In genomic region chr6:31058128-31058894, GRCh38 we compare ENCODE assay signal across 8 cellular contexts. TPM values are rescaled to one million over a fixed set of nuclear protein-coding genes. Genes with fewer than 3 reads are reported as not detected.
DNase-seq lines count a peak whose midpoint lies in the region; TF ChIP-seq lines count a peak whose summit lies in the region.

No MANE protein-coding gene starts in this region.

- no peak for DNase-seq in activated T-cell treated with anti-CD3 and anti-CD28 coated beads, Interleukin-2, amount 50 U/mL, for 24 hours
- DNase-seq in activated T-cell treated with anti-CD3 and anti-CD28 coated beads, Interleukin-2, amount 50 U/mL, for 1 hour, result no peak
- peak; percentile 2 for DNase-seq in NCI-H1092 treated with DMSO at 0.1 percent for 48 hours (lab: John Stamatoyannopoulos, UW)
- peak; percentile 85 for DNase-seq in dermis blood vessel endothelial cell
- no peak for DNase-seq in activated naive CD4-positive, alpha-beta T cell treated with Interleukin-2 at 50 U/mL for 16 hours
- no peak for DNase-seq in cortex of kidney (lab: John Stamatoyannopoulos, UW)
- DNase-seq in NCI-H774 (lab: John Stamatoyannopoulos, UW), result no peak

- peaks cover 19% of the 10 kb centered on the region for H3K27me3 Mint-ChIP-seq in activated T-cell treated with anti-CD3 and anti-CD28 coated beads, Interleukin-2, amount 50 U/mL, for 24 hours
- peaks cover 2% of the 10 kb centered on the region for H3K27me3 Mint-ChIP-seq in nephron (ENCODE audit: low read depth)

- H3K36me3 Mint-ChIP-seq in activated T-cell treated with anti-CD3 and anti-CD28 coated beads, Interleukin-2, amount 50 U/mL, for 24 hours (ENCODE audit: low read depth), result no peaks in the 10 kb centered on the region
- H3K36me3 Mint-ChIP-seq in nephron (ENCODE audit: low read depth), result no peaks in the 10 kb centered on the region

- TF ChIP-seq CTCF in nephron (IDR thresholded peaks at IDR 0.05; ENCODE audit: unreplicated experiment in 3 of 3), result peak; percentile 44 to 56 (median 52)

- peaks cover 8% of the 10 kb centered on the region for H3K4me1 Mint-ChIP-seq in activated T-cell treated with anti-CD3 and anti-CD28 coated beads, Interleukin-2, amount 50 U/mL, for 24 hours (ENCODE audit: low read depth)
- peaks cover 37% of the 10 kb centered on the region for H3K4me1 Mint-ChIP-seq in nephron

- H3K4me3 Mint-ChIP-seq in activated T-cell treated with anti-CD3 and anti-CD28 coated beads, Interleukin-2, amount 50 U/mL, for 24 hours, result no peak overlapping the region
- H3K4me3 Mint-ChIP-seq in nephron, result no peak overlapping the region

- no peaks in the 10 kb centered on the region for H3K9me3 Mint-ChIP-seq in activated T-cell treated with anti-CD3 and anti-CD28 coated beads, Interleukin-2, amount 50 U/mL, for 24 hours
- H3K9me3 Mint-ChIP-seq in nephron, result no peaks in the 10 kb centered on the region

- H3K27ac Mint-ChIP-seq in activated T-cell treated with anti-CD3 and anti-CD28 coated beads, Interleukin-2, amount 50 U/mL, for 24 hours, result peak overlapping the region; percentile 32
- H3K27ac Mint-ChIP-seq in nephron, result peak overlapping the region in 1 of 3 experiments; percentile 23

RNA-seq across cellular contexts. Expression of gene MUC22, which starts 48.0 kb away (rescaled TPM):
- not detected in 2 replicates for total RNA-seq in dermis blood vessel endothelial cell

RNA-seq across cellular contexts. Expression of gene C6orf15, which starts 54.1 kb away (rescaled TPM):
- 0.14 TPM in 1 of 2 replicates, not detected in the other for total RNA-seq in dermis blood vessel endothelial cell

RNA-seq across cellular contexts. Expression of gene PSORS1C1, which starts 56.3 kb away (rescaled TPM):
- 0.17 and 4.7 TPM in 2 replicates for total RNA-seq in dermis blood vessel endothelial cell

Comparison
In these comparisons a context has a peak if more than half of its experiments do, and no peak if none do; other contexts are left out.
1. DNase-seq: peak in NCI-H1092 treated with DMSO at 0.1 percent for 48 hours (single experiment) and dermis blood vessel endothelial cell (single experiment); none in activated T-cell treated with anti-CD3 and anti-CD28 coated beads, Interleukin-2, amount 50 U/mL, for 24 hours (single experiment), activated T-cell treated with anti-CD3 and anti-CD28 coated beads, Interleukin-2, amount 50 U/mL, for 1 hour (single experiment), activated naive CD4-positive, alpha-beta T cell treated with Interleukin-2 at 50 U/mL for 16 hours (single experiment), cortex of kidney (single experiment) and NCI-H774 (single experiment).